25 cellular contexts compared by ENCODE assay signal in genomic region chr6:145967549-145967948, GRCh38. TPM values are rescaled to one million over a fixed set of nuclear protein-coding genes. Genes with fewer than 3 reads are reported as not detected.
DNase-seq lines count a peak whose midpoint lies in the region; ATAC-seq, FAIRE-seq and TF ChIP-seq lines count a peak whose summit lies in the region.
"Had no signal": no experiment of that assay in that cellular context is flagged by ENCODE, and none has a peak within 500 bp of the region (broad histone marks: within the 10 kb centered on the region; RNA-seq: fewer than 3 reads in every experiment).

No MANE protein-coding gene starts in this region.

- TF ChIP-seq CTCF in HepG2 (CRISPR knock-in tag; IDR thresholded peaks at IDR 0.05) (no peak), right lobe of liver (IDR thresholded peaks at IDR 0.05) (no peak), DOHH2 (IDR thresholded peaks at IDR 0.05; ENCODE audit: low read depth, low read length, poor library complexity, severe bottlenecking) (no peak), LNCaP clone FGC (IDR thresholded peaks at IDR 0.05; ENCODE audit: control insufficient read depth, extremely low read depth, insufficient read depth) (no peak), K562 (IDR thresholded peaks at IDR 0.05 in 2 of 3, conservative IDR thresholded peaks at IDR 0.05 in 1 of 3; ENCODE audit: insufficient read depth in 2 of 3, low read depth in 1 of 3, low read length in 3 of 3) (no peak)

- POLR2A ChIA-PET in HepG2 (lab: Yijun Ruan, JAX) = no interaction called here
- POLR2A ChIA-PET in K562 (lab: Yijun Ruan, JAX) = no interaction called here
- POLR2A ChIA-PET in activated CD4-positive, alpha-beta T cell treated with anti-CD3 and anti-CD28 coated beads, Interleukin-2, amount 10 ng/mL, durations not matched to agents 7 days and 5 days (lab: Charles Lee) = no interaction called here

- H3K4me2 ChIP-seq in HepG2 (ENCODE audit: low read depth, low read length) = no peak overlapping the region
- 0 out of 2 replicates have a peak overlapping the region, but pooled peaks have one; percentile 88 for H3K4me2 ChIP-seq in DOHH2 (ENCODE audit: low read length)
- no peak overlapping the region for H3K4me2 ChIP-seq in K562 (ENCODE audit: insufficient read depth, low read length)
- H3K4me2 ChIP-seq: BLaER1 treated with 17β-estradiol and CSF1 and Interleukin-3, amounts not matched to agents 10 nM and 100 nM had no signal

- H3K9me3 ChIP-seq in HepG2 (ENCODE audit: low read length) (no peaks in the 10 kb centered on the region), right lobe of liver (no peaks in the 10 kb centered on the region), DOHH2 (ENCODE audit: control insufficient read depth, insufficient read depth, low read length) (no peaks in the 10 kb centered on the region), K562 (replicated peaks; ENCODE audit: control insufficient read depth, insufficient read depth, low read depth, low read length) (no peaks in the 10 kb centered on the region)
- H3K9me3 ChIP-seq: BLaER1 treated with 17β-estradiol and CSF1 and Interleukin-3, amounts not matched to agents 10 nM and 100 nM; Caco-2 had no signal

- H3K36me3 Mint-ChIP-seq in activated CD4-positive, alpha-beta T cell treated with anti-CD3 and anti-CD28 coated beads, Interleukin-2, amount 10 ng/mL, durations not matched to agents 7 days and 5 days (ENCODE audit: low read depth) = peaks cover 2% of the 10 kb centered on the region

- H3K9me1 ChIP-seq in K562 (ENCODE audit: control insufficient read depth, insufficient read depth, low read length) = no peaks in the 10 kb centered on the region

- H3K36me3 ChIP-seq in HepG2 (replicated peaks in 1 of 2; ENCODE audit: control insufficient read depth in 1 of 2, insufficient read depth in 2 of 2, low read length in 2 of 2) (no peaks in the 10 kb centered on the region), right lobe of liver (no peaks in the 10 kb centered on the region), DOHH2 (ENCODE audit: control insufficient read depth, low read length) (peaks cover 5% of the 10 kb centered on the region; the same call in 1 of the 2 replicates), K562 (ENCODE audit: control insufficient read depth, insufficient read depth, low read length) (no peaks in the 10 kb centered on the region)
- H3K36me3 ChIP-seq: BLaER1 treated with 17β-estradiol and CSF1 and Interleukin-3, amounts not matched to agents 10 nM and 100 nM had no signal

- peaks cover 11% of the 10 kb centered on the region for H3K79me2 ChIP-seq in HepG2 (ENCODE audit: insufficient read depth, low read length)
- peaks cover 21% of the 10 kb centered on the region for H3K79me2 ChIP-seq in DOHH2 (ENCODE audit: control insufficient read depth, low read length)
- H3K79me2 ChIP-seq in K562 (ENCODE audit: control insufficient read depth, insufficient read depth, low read length) = peaks cover 16% of the 10 kb centered on the region

- H3K27ac ChIP-seq in HepG2 (ENCODE audit: extremely low read length, insufficient read depth, low read length) (no peak overlapping the region), right lobe of liver (no peak overlapping the region), DOHH2 (ENCODE audit: low read depth, low read length) (no peak overlapping the region), K562 (ENCODE audit: extremely low read depth, low read depth, low read length) (no peak overlapping the region)
- H3K27ac ChIP-seq: BLaER1 treated with 17β-estradiol and CSF1 and Interleukin-3, amounts not matched to agents 10 nM and 100 nM; C4-2B had no signal

- TF ChIP-seq EP300 in HepG2 (IDR thresholded peaks at IDR 0.05; ENCODE audit: low read depth in 2 of 2, low read length in 2 of 2) = no peak
- TF ChIP-seq EP300 in HepG2 (CRISPR knock-in tag; IDR thresholded peaks at IDR 0.05; ENCODE audit: borderline replicate concordance) = no peak
- no peak for TF ChIP-seq EP300 in K562 (IDR thresholded peaks at IDR 0.05; ENCODE audit: low read length)

- no peak for ATAC-seq in HepG2
- ATAC-seq in right lobe of liver = no peak
- ATAC-seq in K562 = no peak
- ATAC-seq: CD8-positive, alpha-beta T cell had no signal

- intact Hi-C loops in HepG2 (cut with micrococcal nuclease; ENCODE audit: unreplicated experiment) (no loop called here), right lobe of liver (cut with DNase I) (no loop called here), K562 (cut with micrococcal nuclease) (no loop called here)

- H3K9ac ChIP-seq in HepG2 (ENCODE audit: insufficient read depth, low read depth, low read length) = no peak overlapping the region
- H3K9ac ChIP-seq in K562 (ENCODE audit: insufficient read depth in 1 of 2, low read depth in 2 of 2, low read length in 2 of 2) = no peak overlapping the region
- H3K9ac ChIP-seq: BLaER1 treated with 17β-estradiol and CSF1 and Interleukin-3, amounts not matched to agents 10 nM and 100 nM had no signal

- no TSS peak for BruUV-seq in HepG2 (replicated peaks; lab: Mats Ljungman, UMichigan)
- no TSS peak for BruUV-seq in K562 (replicated peaks; lab: Mats Ljungman, UMichigan)

- TF ChIP-seq RAD21 in HepG2 (CRISPR knock-in tag; IDR thresholded peaks at IDR 0.05) = no peak
- TF ChIP-seq RAD21 in K562 (CRISPR knock-in tag; conservative IDR thresholded peaks at IDR 0.05 in 1 of 2, IDR thresholded peaks at IDR 0.05 in 1 of 2) = no peak

- in situ Hi-C loops in HepG2 (cut with HindIII; ENCODE audit: extremely low pct_ligation_motif_present, low pct_unique_long_range_greater_than_20kb) = no loop called here
- in situ Hi-C loops in K562 (cut with MboI) = no loop called here

- peaks cover 9% of the 10 kb centered on the region for H3K4me1 ChIP-seq in HepG2 (ENCODE audit: insufficient read depth, low read length)
- H3K4me1 ChIP-seq in right lobe of liver = peaks cover 0 to 8% (median 4%) of the 10 kb centered on the region in 4 donors
- H3K4me1 ChIP-seq in DOHH2 (ENCODE audit: control insufficient read depth, low read length) = peaks cover 38% of the 10 kb centered on the region
- peaks cover 5 to 17% of the 10 kb centered on the region in 2 experiments; a peak in 3 of 5 replicates for H3K4me1 ChIP-seq in K562 (replicated peaks in 1 of 2; ENCODE audit: control insufficient read depth in 2 of 2, insufficient read depth in 2 of 2, low read length in 2 of 2)

- no peak for FAIRE-seq in HepG2 (lab: Jason Lieb, UNC)
- no peak for FAIRE-seq in K562 (lab: Jason Lieb, UNC)
- FAIRE-seq: A204.1, D721Med, G401.6, GM12891, GM19239 had no signal

- H4K20me1 ChIP-seq in HepG2 (ENCODE audit: insufficient read depth, low read length) = peaks cover 2% of the 10 kb centered on the region; the same call in 1 of the 2 replicates
- H4K20me1 ChIP-seq in DOHH2 (ENCODE audit: control insufficient read depth, insufficient read depth, low read depth, low read length) = no peaks in the 10 kb centered on the region
- H4K20me1 ChIP-seq in K562 (replicated peaks; ENCODE audit: control insufficient read depth, insufficient read depth, low read length) = no peaks in the 10 kb centered on the region
- H4K20me1 ChIP-seq: BLaER1 treated with 17β-estradiol and CSF1 and Interleukin-3, amounts not matched to agents 10 nM and 100 nM had no signal

- H3K4me3 ChIP-seq in HepG2 (replicated peaks in 1 of 3; ENCODE audit: insufficient read depth in 1 of 3, low read depth in 2 of 3, low read length in 3 of 3) = no peak overlapping the region
- H3K4me3 ChIP-seq in right lobe of liver = no peak overlapping the region
- no peak overlapping the region for H3K4me3 ChIP-seq in DOHH2 (ENCODE audit: low read length)
- no peak overlapping the region for H3K4me3 ChIP-seq in LNCaP clone FGC (ENCODE audit: low read depth, low read length)
- no peak overlapping the region for H3K4me3 ChIP-seq in K562
- H3K4me3 ChIP-seq: BLaER1 treated with 17β-estradiol and CSF1 and Interleukin-3, amounts not matched to agents 10 nM and 100 nM had no signal

- no peaks in the 10 kb centered on the region for H3K9me2 ChIP-seq in DOHH2 (replicated peaks; ENCODE audit: control insufficient read depth, low read length)

- no peaks in the 10 kb centered on the region for H3K27me3 Mint-ChIP-seq in activated CD4-positive, alpha-beta T cell treated with anti-CD3 and anti-CD28 coated beads, Interleukin-2, amount 10 ng/mL, durations not matched to agents 7 days and 5 days

- H3K4me1 Mint-ChIP-seq in activated CD4-positive, alpha-beta T cell treated with anti-CD3 and anti-CD28 coated beads, Interleukin-2, amount 10 ng/mL, durations not matched to agents 7 days and 5 days = peaks cover 20% of the 10 kb centered on the region

- no peaks in the 10 kb centered on the region for H3F3A ChIP-seq in DOHH2 (ENCODE audit: control insufficient read depth, insufficient read depth)

- no peak overlapping the region for H3K27ac Mint-ChIP-seq in activated CD4-positive, alpha-beta T cell treated with anti-CD3 and anti-CD28 coated beads, Interleukin-2, amount 10 ng/mL, durations not matched to agents 7 days and 5 days
- H3K27ac Mint-ChIP-seq: B cell; CD4-positive, alpha-beta T cell; CD8-positive, alpha-beta T cell had no signal

- H3K4me3 Mint-ChIP-seq in activated CD4-positive, alpha-beta T cell treated with anti-CD3 and anti-CD28 coated beads, Interleukin-2, amount 10 ng/mL, durations not matched to agents 7 days and 5 days = no peak overlapping the region
- H3K4me3 Mint-ChIP-seq: B cell; CD8-positive, alpha-beta T cell had no signal

- no peaks in the 10 kb centered on the region for H3K9me3 Mint-ChIP-seq in activated CD4-positive, alpha-beta T cell treated with anti-CD3 and anti-CD28 coated beads, Interleukin-2, amount 10 ng/mL, durations not matched to agents 7 days and 5 days
- H3K9me3 Mint-ChIP-seq: CD4-positive, alpha-beta T cell; CD8-positive, alpha-beta T cell had no signal

- DNase-seq in HepG2 (ENCODE audit: low spot score) (no peak), right lobe of liver (no peak), LNCaP clone FGC (ENCODE audit: low read depth) (peak; percentile 76), K562 (ENCODE audit: extremely low read depth in 1 of 4, low spot score in 3 of 4) (no peak), NCI-H2029 (lab: John Stamatoyannopoulos, UW) (no peak), globus pallidus (ENCODE audit: low spot score) (no peak)
- no peak for DNase-seq in activated CD4-positive, alpha-beta T cell treated with anti-CD3 and anti-CD28 coated beads, Interleukin-2, amount 10 ng/mL, durations not matched to agents 7 days and 5 days
- DNase-seq: 8988T; AML-193; Caco-2; Calu3; CD4-positive, alpha-beta T cell; CD8-positive, alpha-beta T cell; DMS79 treated with DMSO at 0.1 percent for 48 hours; EL; GF-D8 had no signal

- H3K27me3 ChIP-seq in HepG2 (ENCODE audit: control insufficient read depth in 1 of 2, insufficient read depth in 2 of 2, low read length in 2 of 2) = no peaks in the 10 kb centered on the region; a peak in 1 of 5 replicates
- no peaks in the 10 kb centered on the region for H3K27me3 ChIP-seq in right lobe of liver
- no peaks in the 10 kb centered on the region for H3K27me3 ChIP-seq in DOHH2 (ENCODE audit: control insufficient read depth, low read length)
- H3K27me3 ChIP-seq in K562 (ENCODE audit: control insufficient read depth in 2 of 2, insufficient read depth in 2 of 2, low read length in 2 of 2) = no peaks in the 10 kb centered on the region
- H3K27me3 ChIP-seq: BLaER1 treated with 17β-estradiol and CSF1 and Interleukin-3, amounts not matched to agents 10 nM and 100 nM had no signal

- H2AFZ ChIP-seq in HepG2 (ENCODE audit: low read length) = no peak overlapping the region
- H2AFZ ChIP-seq in K562 (ENCODE audit: low read depth, low read length) = no peak overlapping the region

- TF ChIP-seq POLR2A in HepG2 (IDR thresholded peaks at IDR 0.05; ENCODE audit: insufficient read depth in 1 of 2, low read depth in 2 of 2, low read length in 2 of 2) (no peak), right lobe of liver (IDR thresholded peaks at IDR 0.05) (no peak), K562 (conservative IDR thresholded peaks at IDR 0.05) (no peak)

- CTCF ChIA-PET in HepG2 (lab: Yijun Ruan, JAX; ENCODE audit: low intra/inter-chr PET ratio, low total read pairs) = no interaction called here
- CTCF ChIA-PET in K562 (lab: Yijun Ruan, JAX; ENCODE audit: low intra/inter-chr PET ratio) = no interaction called here
- CTCF ChIA-PET in activated CD4-positive, alpha-beta T cell treated with anti-CD3 and anti-CD28 coated beads, Interleukin-2, amount 10 ng/mL, durations not matched to agents 7 days and 5 days (lab: Charles Lee) = no interaction called here

RNA-seq across cellular contexts. Expression of gene SHPRH, which starts 3.4 kb away (rescaled TPM):
- total RNA-seq in HepG2 (2016; rRNA removed; fragmentation: Illumina TruSeq; extraction: Trizol) (17.6 and 22.3 TPM in 2 replicates), right lobe of liver (10 to 100 TPM in 1 of 6 experiments, 1 to 10 TPM in 5; 5.7 to 11.7 (median 8.1) TPM), K562 (2014; rRNA removed) (18.2 and 20.8 TPM in 2 replicates), K562 (2014; rRNA removed; fragmentation: Illumina TruSeq; extraction: Trizol) (36.1 and 38.7 TPM in 2 replicates), K562 (2015; rRNA removed; fragmentation: Illumina TruSeq; extraction: Trizol) (31.9 and 34.7 TPM in 2 replicates), K562 (2021) (21.9 and 22.1 TPM in 2 replicates)
- total RNA-seq in HepG2 (2016; cell fraction: cytosol; rRNA removed; fragmentation: Illumina TruSeq; extraction: Trizol; ENCODE audit: low read depth) = 23.1 and 23.4 TPM in 2 replicates
- 17.3 and 19.8 TPM in 2 replicates for total RNA-seq in HepG2 (2016; cell fraction: insoluble cytoplasmic fraction; rRNA removed; fragmentation: Illumina TruSeq; extraction: Trizol)
- total RNA-seq in HepG2 (2016; cell fraction: membrane; rRNA removed; fragmentation: Illumina TruSeq; extraction: Trizol) = 8.6 and 9.9 TPM in 2 replicates
- total RNA-seq in HepG2 (2016; cell fraction: nucleus; rRNA removed; fragmentation: Illumina TruSeq; extraction: Trizol) = 58.7 and 61.1 TPM in 2 replicates
- polyA plus RNA-seq in HepG2 (2011; rRNA removed) (6.9 and 8.2 TPM in 2 replicates), K562 (2011; rRNA removed) (21.5 and 26.9 TPM in 2 replicates), K562 (2014; fragmentation: Illumina TruSeq; extraction: Trizol) (18.5 and 23.0 TPM in 2 replicates), K562 (2014; fragmentation: Nextera tagmentation; extraction: Ambion mirVana) (1 to 10 TPM; 7.3 to 8.0 TPM), K562 (2014; rRNA removed) (13.1 and 16.0 TPM in 2 replicates)
- polyA plus RNA-seq in HepG2 (2011; cell fraction: cytosol; rRNA removed) = 2.3 and 3.8 TPM in 2 replicates
- polyA plus RNA-seq in HepG2 (2011; cell fraction: nucleus; rRNA removed) = 11.7 and 14.3 TPM in 2 replicates
- 4.4 and 5.9 TPM in 2 replicates for polyA plus RNA-seq in HepG2 (2012)
- 0.18 and 0.19 TPM in 2 replicates for polyA plus RNA-seq in HepG2 (2016; cell fraction: cytosol; fragmentation: Illumina TruSeq; extraction: Trizol; ENCODE audit: low read depth)
- 7.5 and 8.4 TPM in 2 replicates for polyA plus RNA-seq in HepG2 (2016; cell fraction: insoluble cytoplasmic fraction; fragmentation: Illumina TruSeq; extraction: Trizol; ENCODE audit: low read depth)
- 0.63 and 0.86 TPM in 2 replicates for polyA plus RNA-seq in HepG2 (2016; cell fraction: membrane; fragmentation: Illumina TruSeq; extraction: Trizol; ENCODE audit: low read depth)
- polyA plus RNA-seq in HepG2 (2016; cell fraction: nucleus; fragmentation: Illumina TruSeq; extraction: Trizol; ENCODE audit: insufficient read depth, low read depth) = 17.6 and 19.4 TPM in 2 replicates
- polyA minus RNA-seq in HepG2 (2011; rRNA and poly(A)+ RNA removed; ENCODE audit: low replicate concordance) = 14.0 and 20.6 TPM in 2 replicates
- 11.6 and 14.1 TPM in 2 replicates for polyA minus RNA-seq in HepG2 (2011; cell fraction: cytosol; rRNA and poly(A)+ RNA removed)
- polyA minus RNA-seq in HepG2 (2011; cell fraction: nucleus; rRNA and poly(A)+ RNA removed) = 144 and 160 TPM in 2 replicates
- total RNA-seq in K562 (2011; cell fraction: chromatin; rRNA removed; ENCODE audit: low replicate concordance) = 55.6 and 213 TPM in 2 replicates
- total RNA-seq in K562 (2011; cell fraction: nucleolus; rRNA removed) = 19.7 and 32.4 TPM in 2 replicates
- total RNA-seq in K562 (2011; cell fraction: nucleoplasm; rRNA removed) = 54.6 and 86.8 TPM in 2 replicates
- 6.2 and 9.2 TPM in 2 replicates for polyA plus RNA-seq in K562 (2011; cell fraction: cytosol; rRNA removed)
- 34.0 and 42.3 TPM in 2 replicates for polyA plus RNA-seq in K562 (2011; cell fraction: nucleus; rRNA removed)
- polyA plus RNA-seq in K562 (2012) = 10.2 and 11.2 TPM in 2 replicates
- polyA minus RNA-seq in K562 (2011; rRNA and poly(A)+ RNA removed) = 90.4 and 112 TPM in 2 replicates
- polyA minus RNA-seq in K562 (2011; cell fraction: cytosol; rRNA and poly(A)+ RNA removed) = 19.2 and 25.3 TPM in 2 replicates
- 87.8 and 164 TPM in 2 replicates for polyA minus RNA-seq in K562 (2011; cell fraction: nucleus; rRNA and poly(A)+ RNA removed)
- 10 to 100 TPM; 16.5 to 17.8 TPM for total RNA-seq in activated CD4-positive, alpha-beta T cell treated with anti-CD3 and anti-CD28 coated beads, Interleukin-2, amount 10 ng/mL, durations not matched to agents 7 days and 5 days

Comparison
In these comparisons a context has a peak if more than half of its experiments do, and no peak if none do; other contexts are left out.
1. Of the 241 proteins assayed by ChIP-seq in both HepG2 and K562: peak only in HepG2: none; only in K562: CEBPG and MAFG; in both: MAFF and MAFK; in neither: 236; mixed calls (peak in some experiments, not most) for 1.